In the genomic region with DNA sequence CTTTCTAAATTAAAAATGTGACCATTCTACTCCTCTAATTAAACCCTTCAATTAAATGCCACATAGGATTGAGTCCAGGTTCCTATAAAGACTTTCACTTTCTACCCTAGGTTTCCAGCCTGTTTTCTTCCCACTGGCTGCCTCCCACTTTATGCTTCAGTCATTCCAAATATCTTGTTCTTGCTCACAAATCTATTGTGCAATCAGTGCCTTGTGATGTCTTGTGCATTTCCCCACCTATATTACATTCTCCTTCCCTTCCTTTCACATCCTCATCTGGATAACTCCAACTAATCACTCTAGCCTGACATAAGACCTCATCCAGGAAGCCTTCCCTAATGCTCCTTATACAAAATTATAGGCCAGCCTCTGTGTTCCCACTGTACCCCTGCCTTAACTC, we compare ENCODE assay signal across 27 cellular contexts.
"Had no signal": no experiment of that assay in that cellular context is flagged by ENCODE, and none has a peak within 500 bp of the region (broad histone marks: within the 10 kb centered on the region; RNA-seq: fewer than 3 reads in every experiment).

No MANE protein-coding gene starts in this region.

- H3K36me3 ChIP-seq: adrenal gland, neutrophil, sigmoid colon, suprapubic skin, tibial artery, upper lobe of right lung had no signal

- H3K9me3 ChIP-seq: adrenal gland, body of pancreas, neutrophil, sigmoid colon, suprapubic skin, tibial artery, upper lobe of right lung had no signal

- H3K4me3 ChIP-seq: adrenal gland, body of pancreas, sigmoid colon, suprapubic skin, tibial artery, upper lobe of right lung had no signal

- H3K27ac ChIP-seq: adrenal gland, body of pancreas, neutrophil, sigmoid colon, suprapubic skin, tibial artery, upper lobe of right lung had no signal

- ATAC-seq: activated CD4-positive, alpha-beta T cell treated with anti-CD3 and anti-CD28 coated beads for 36 hours; activated CD8-positive, alpha-beta memory T cell treated with anti-CD3 and anti-CD28 coated beads, Interleukin-2, amount 10 ng/mL, durations not matched to agents 7 days and 5 days; activated CD8-positive, alpha-beta T cell treated with anti-CD3 and anti-CD28 coated beads, Interleukin-2, amount 10 ng/mL, durations not matched to agents 7 days and 5 days; body of pancreas; effector memory CD8-positive, alpha-beta T cell; esophagus mucosa; left cardiac atrium; stimulated activated naive B cell treated with anti-CD40 and anti-IgM and Interleukin-4, amounts not matched to agents 10 μg/mL and 1 μg/mL and 100 μg/mL, for 72 hours; upper lobe of right lung had no signal

- DNase-seq: activated CD4-positive, alpha-beta T cell treated with anti-CD3 and anti-CD28 coated beads for 36 hours; activated CD4-positive, CD25-positive, alpha-beta regulatory T cell; activated CD8-positive, alpha-beta memory T cell treated with anti-CD3 and anti-CD28 coated beads, Interleukin-2, amount 10 ng/mL, durations not matched to agents 7 days and 5 days; activated CD8-positive, alpha-beta T cell treated with anti-CD3 and anti-CD28 coated beads, Interleukin-2, amount 10 ng/mL, durations not matched to agents 7 days and 5 days; activated naive CD4-positive, alpha-beta T cell treated with Interleukin-2 at 50 U/mL for 16 hours; activated naive CD8-positive, alpha-beta T cell treated with anti-CD3 and anti-CD28 coated beads for 36 hours; activated T-cell treated with anti-CD3 and anti-CD28 coated beads, Interleukin-2, amount 50 U/mL, for 48 hours; adrenal gland; aorta; body of pancreas; cortex of kidney; effector memory CD8-positive, alpha-beta T cell; foreskin melanocyte; islet precursor cell; left cardiac atrium; naive B cell; nephron progenitor cell; sigmoid colon; stimulated activated CD4-positive, alpha-beta T cell treated with anti-CD3 and anti-CD28 coated beads, Interleukin-15, amount 100 ng/mL, for 24 hours; stimulated activated CD4-positive, alpha-beta T cell treated with anti-CD3 and anti-CD28 coated beads, Interleukin-2, amount 100 ng/mL, for 24 hours; stimulated activated naive B cell treated with anti-CD40 and anti-IgM and Interleukin-4, amounts not matched to agents 10 μg/mL and 1 μg/mL and 100 μg/mL, for 72 hours; T-helper 1 cell; tibial artery; upper lobe of right lung had no signal

- H3K27me3 ChIP-seq: adrenal gland, body of pancreas, neutrophil, sigmoid colon, suprapubic skin, tibial artery, upper lobe of right lung had no signal

- H3K4me1 ChIP-seq: adrenal gland, body of pancreas, sigmoid colon, suprapubic skin, tibial artery, upper lobe of right lung had no signal
